1 cellular context compared by ENCODE assay signal in the genomic region with DNA sequence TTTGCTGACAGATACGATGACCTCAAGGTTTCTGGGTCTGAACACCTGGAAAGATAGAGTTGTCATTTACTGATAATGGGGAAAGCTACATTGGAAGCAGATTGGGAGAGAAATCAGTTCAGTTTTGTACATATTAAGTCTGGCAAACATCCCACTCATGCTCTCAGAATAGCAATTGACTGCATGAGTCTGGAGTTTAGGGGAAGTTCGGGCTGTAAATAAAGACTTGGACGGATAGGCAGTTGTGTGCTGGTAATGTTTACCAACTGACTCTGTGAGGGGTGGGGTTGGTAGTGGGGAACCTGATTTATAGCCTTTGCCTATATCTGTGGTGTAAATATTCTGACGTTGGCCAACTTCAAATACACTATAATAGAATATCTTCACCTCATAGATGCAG.
TF ChIP-seq lines count a peak whose summit lies in the region.

No MANE protein-coding gene starts in this region.

TF ChIP-seq in K562, 482 proteins besides CTCF, POLR2A, EP300 and RAD21 (continued from another document):
- TF ChIP-seq, protein P1, sequence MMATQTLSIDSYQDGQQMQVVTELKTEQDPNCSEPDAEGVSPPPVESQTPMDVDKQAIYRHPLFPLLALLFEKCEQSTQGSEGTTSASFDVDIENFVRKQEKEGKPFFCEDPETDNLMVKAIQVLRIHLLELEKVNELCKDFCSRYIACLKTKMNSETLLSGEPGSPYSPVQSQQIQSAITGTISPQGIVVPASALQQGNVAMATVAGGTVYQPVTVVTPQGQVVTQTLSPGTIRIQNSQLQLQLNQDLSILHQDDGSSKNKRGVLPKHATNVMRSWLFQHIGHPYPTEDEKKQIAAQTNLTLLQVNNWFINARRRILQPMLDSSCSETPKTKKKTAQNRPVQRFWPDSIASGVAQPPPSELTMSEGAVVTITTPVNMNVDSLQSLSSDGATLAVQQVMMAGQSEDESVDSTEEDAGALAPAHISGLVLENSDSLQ (IDR thresholded peaks at IDR 0.05): peak; percentile 24; the same call in 1 of the 2 replicates
- TF ChIP-seq, protein P2, sequence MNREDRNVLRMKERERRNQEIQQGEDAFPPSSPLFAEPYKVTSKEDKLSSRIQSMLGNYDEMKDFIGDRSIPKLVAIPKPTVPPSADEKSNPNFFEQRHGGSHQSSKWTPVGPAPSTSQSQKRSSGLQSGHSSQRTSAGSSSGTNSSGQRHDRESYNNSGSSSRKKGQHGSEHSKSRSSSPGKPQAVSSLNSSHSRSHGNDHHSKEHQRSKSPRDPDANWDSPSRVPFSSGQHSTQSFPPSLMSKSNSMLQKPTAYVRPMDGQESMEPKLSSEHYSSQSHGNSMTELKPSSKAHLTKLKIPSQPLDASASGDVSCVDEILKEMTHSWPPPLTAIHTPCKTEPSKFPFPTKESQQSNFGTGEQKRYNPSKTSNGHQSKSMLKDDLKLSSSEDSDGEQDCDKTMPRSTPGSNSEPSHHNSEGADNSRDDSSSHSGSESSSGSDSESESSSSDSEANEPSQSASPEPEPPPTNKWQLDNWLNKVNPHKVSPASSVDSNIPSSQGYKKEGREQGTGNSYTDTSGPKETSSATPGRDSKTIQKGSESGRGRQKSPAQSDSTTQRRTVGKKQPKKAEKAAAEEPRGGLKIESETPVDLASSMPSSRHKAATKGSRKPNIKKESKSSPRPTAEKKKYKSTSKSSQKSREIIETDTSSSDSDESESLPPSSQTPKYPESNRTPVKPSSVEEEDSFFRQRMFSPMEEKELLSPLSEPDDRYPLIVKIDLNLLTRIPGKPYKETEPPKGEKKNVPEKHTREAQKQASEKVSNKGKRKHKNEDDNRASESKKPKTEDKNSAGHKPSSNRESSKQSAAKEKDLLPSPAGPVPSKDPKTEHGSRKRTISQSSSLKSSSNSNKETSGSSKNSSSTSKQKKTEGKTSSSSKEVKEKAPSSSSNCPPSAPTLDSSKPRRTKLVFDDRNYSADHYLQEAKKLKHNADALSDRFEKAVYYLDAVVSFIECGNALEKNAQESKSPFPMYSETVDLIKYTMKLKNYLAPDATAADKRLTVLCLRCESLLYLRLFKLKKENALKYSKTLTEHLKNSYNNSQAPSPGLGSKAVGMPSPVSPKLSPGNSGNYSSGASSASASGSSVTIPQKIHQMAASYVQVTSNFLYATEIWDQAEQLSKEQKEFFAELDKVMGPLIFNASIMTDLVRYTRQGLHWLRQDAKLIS (CRISPR knock-in tag; IDR thresholded peaks at IDR 0.05): no peak
- no peak for TF ChIP-seq SMARCB1 (IDR thresholded peaks at IDR 0.05; ENCODE audit: insufficient read length, low read depth)
- peak; percentile 75 for TF ChIP-seq MEIS2 (IDR thresholded peaks at IDR 0.05; ENCODE audit: partially characterized antibody)
- no peak for TF ChIP-seq MECOM (CRISPR knock-in tag; IDR thresholded peaks at IDR 0.05)
- TF ChIP-seq, protein P3, sequence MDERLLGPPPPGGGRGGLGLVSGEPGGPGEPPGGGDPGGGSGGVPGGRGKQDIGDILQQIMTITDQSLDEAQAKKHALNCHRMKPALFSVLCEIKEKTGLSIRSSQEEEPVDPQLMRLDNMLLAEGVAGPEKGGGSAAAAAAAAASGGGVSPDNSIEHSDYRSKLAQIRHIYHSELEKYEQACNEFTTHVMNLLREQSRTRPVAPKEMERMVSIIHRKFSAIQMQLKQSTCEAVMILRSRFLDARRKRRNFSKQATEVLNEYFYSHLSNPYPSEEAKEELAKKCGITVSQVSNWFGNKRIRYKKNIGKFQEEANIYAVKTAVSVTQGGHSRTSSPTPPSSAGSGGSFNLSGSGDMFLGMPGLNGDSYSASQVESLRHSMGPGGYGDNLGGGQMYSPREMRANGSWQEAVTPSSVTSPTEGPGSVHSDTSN (CRISPR knock-in tag; IDR thresholded peaks at IDR 0.05; ENCODE audit: low read depth): no peak
- TF ChIP-seq, protein P3 (tag; conservative IDR thresholded peaks at IDR 0.05; ENCODE audit: low read depth): peak; percentile 64
- TF ChIP-seq HMBOX1 (IDR thresholded peaks at IDR 0.05): 0 out of 2 replicates have a peak, but pooled peaks have one; percentile 21
- no peak for TF ChIP-seq TRIM28 (IDR thresholded peaks at IDR 0.05)
- no peak for TF ChIP-seq TCFL5 (CRISPR knock-in tag; conservative IDR thresholded peaks at IDR 0.05)
- TF ChIP-seq CHD4 (IDR thresholded peaks at IDR 0.05; ENCODE audit: insufficient read depth, insufficient replicate concordance, low read depth, low read length, poor library complexity, severe bottlenecking): no peak
- no peak for TF ChIP-seq MAFK (IDR thresholded peaks at IDR 0.05; ENCODE audit: low read length)
- no peak for TF ChIP-seq ILK (tag; IDR thresholded peaks at IDR 0.05; ENCODE audit: borderline replicate concordance, low read depth)
